ENCODE assay signal across 1 cellular context in genomic region chr2:178482437-178482836, GRCh38.
TF ChIP-seq lines count a peak whose summit lies in the region.

No MANE protein-coding gene starts in this region.

TF ChIP-seq in GM12878, 131 proteins besides CTCF, POLR2A, EP300 and RAD21 (continued from another document):
- TF ChIP-seq REST (IDR thresholded peaks at IDR 0.05; ENCODE audit: low read depth, low read length) (no peak), SMAD1 (IDR thresholded peaks at IDR 0.05; ENCODE audit: low read depth, partially characterized antibody) (no peak)
